8 cellular contexts compared by ENCODE assay signal in genomic region chr7:46932656-46933424, GRCh38.
DNase-seq lines count a peak whose midpoint lies in the region; ATAC-seq, FAIRE-seq and TF ChIP-seq lines count a peak whose summit lies in the region.

No MANE protein-coding gene starts in this region.

- peak; percentile 21 for TF ChIP-seq CTCF in D721Med (IDR thresholded peaks at IDR 0.05; ENCODE audit: insufficient read depth, missing control alignments)
- TF ChIP-seq CTCF in endothelial cell of umbilical vein (IDR thresholded peaks at IDR 0.05; ENCODE audit: extremely low read depth in 1 of 2, insufficient read depth in 1 of 2, low read depth in 1 of 2, low read length in 2 of 2), result no peak

- TF ChIP-seq POLR2A in endothelial cell of umbilical vein (IDR thresholded peaks at IDR 0.05; ENCODE audit: low read depth, low read length), result no peak

- no peak overlapping the region for H3K14ac ChIP-seq in neuronal stem cell (ENCODE audit: low read length)

- H2AK5ac ChIP-seq in neuronal stem cell (ENCODE audit: low read depth, low read length), result no peak overlapping the region

- no peak overlapping the region for H4K8ac ChIP-seq in neuronal stem cell (ENCODE audit: low read depth, low read length)

- no peak overlapping the region for H3K4ac ChIP-seq in neuronal stem cell (ENCODE audit: low read length)

- H3K79me2 ChIP-seq in endothelial cell of umbilical vein (ENCODE audit: control insufficient read depth, insufficient read depth, low read length), result no peaks in the 10 kb centered on the region

- H3K18ac ChIP-seq in neuronal stem cell (ENCODE audit: low read length), result no peak overlapping the region

- H3K9me1 ChIP-seq in endothelial cell of umbilical vein (replicated peaks; ENCODE audit: control insufficient read depth, extremely low read depth, insufficient read depth, low read length), result no peaks in the 10 kb centered on the region

- H3K27me3 ChIP-seq in endothelial cell of umbilical vein (ENCODE audit: control insufficient read depth in 2 of 2, insufficient read depth in 2 of 2, low read length in 2 of 2) (no peaks in the 10 kb centered on the region), neuronal stem cell (ENCODE audit: control insufficient read depth in 3 of 3, insufficient read depth in 3 of 3, low read depth in 1 of 3, low read length in 3 of 3) (no peaks in the 10 kb centered on the region)

- H3K4me3 Mint-ChIP-seq in activated T-cell treated with anti-CD3 and anti-CD28 coated beads, Interleukin-2, amount 50 U/mL, for 4 hours, result no peak overlapping the region

- H3K36me3 Mint-ChIP-seq in activated T-cell treated with anti-CD3 and anti-CD28 coated beads, Interleukin-2, amount 50 U/mL, for 4 hours (ENCODE audit: insufficient read depth), result no peaks in the 10 kb centered on the region

- H3K9me3 ChIP-seq in endothelial cell of umbilical vein (replicated peaks; ENCODE audit: control insufficient read depth, insufficient read depth, low read length) (no peaks in the 10 kb centered on the region), neuronal stem cell (replicated peaks in 1 of 2; ENCODE audit: control insufficient read depth in 2 of 2, insufficient read depth in 1 of 2, low read depth in 1 of 2, low read length in 2 of 2) (no peaks in the 10 kb centered on the region)

- dilution Hi-C loops in endothelial cell of umbilical vein (cut with MboI; ENCODE audit: extremely low pct_ligation_motif_present, low sequenced_read_pairs), result no loop called here

- no peak overlapping the region for H3K23ac ChIP-seq in neuronal stem cell (ENCODE audit: low read depth, low read length, poor library complexity)

- H3K4me3 ChIP-seq in endothelial cell of umbilical vein (replicated peaks in 1 of 3; ENCODE audit: insufficient read depth in 1 of 3, low read depth in 1 of 3, low read length in 3 of 3), result no peak overlapping the region
- H3K4me3 ChIP-seq in neuronal stem cell (ENCODE audit: low read length in 2 of 2), result no peak overlapping the region

- no peaks in the 10 kb centered on the region for H3K27me3 Mint-ChIP-seq in activated T-cell treated with anti-CD3 and anti-CD28 coated beads, Interleukin-2, amount 50 U/mL, for 4 hours (ENCODE audit: low read depth)

- intact Hi-C loops in endothelial cell of umbilical vein (cut with micrococcal nuclease), result loop anchor here (1.0 to 5.0 kb wide), 2 partner anchors 157 to 171 kb away; no protein-coding TSS in a partner anchor

- no peak for ATAC-seq in activated T-cell treated with anti-CD3 and anti-CD28 coated beads, Interleukin-2, amount 50 U/mL, for 4 hours
- no peak for ATAC-seq in HG03175 (IDR thresholded peaks at IDR 0.05; ENCODE audit: unreplicated experiment)

- no peaks in the 10 kb centered on the region for H3K9me3 Mint-ChIP-seq in activated T-cell treated with anti-CD3 and anti-CD28 coated beads, Interleukin-2, amount 50 U/mL, for 4 hours

- H3K4me1 Mint-ChIP-seq in activated T-cell treated with anti-CD3 and anti-CD28 coated beads, Interleukin-2, amount 50 U/mL, for 4 hours (ENCODE audit: low read depth), result no peaks in the 10 kb centered on the region

- FAIRE-seq in D721Med (lab: Jason Lieb, UNC), result no peak
- no peak for FAIRE-seq in endothelial cell of umbilical vein (lab: Jason Lieb, UNC)

- DNase-seq in D721Med (ENCODE audit: insufficient read length, low spot score) (no peak), NOMO-1 treated with DMSO at 0.1 percent for 48 hours (lab: John Stamatoyannopoulos, UW; ENCODE audit: unreplicated experiment) (peak; percentile 85), endothelial cell of umbilical vein (ENCODE audit: low read depth, low spot score) (peak; percentile 34), neuronal stem cell (ENCODE audit: low spot score) (no peak), SW 1271 (lab: John Stamatoyannopoulos, UW) (no peak), NCI-H526 (lab: John Stamatoyannopoulos, UW) (no peak)
- DNase-seq in activated T-cell treated with anti-CD3 and anti-CD28 coated beads, Interleukin-2, amount 50 U/mL, for 4 hours, result no peak

- H2BK120ac ChIP-seq in neuronal stem cell (ENCODE audit: low read depth, low read length), result no peak overlapping the region

- H2BK15ac ChIP-seq in neuronal stem cell (ENCODE audit: low read length), result no peak overlapping the region

- H2AFZ ChIP-seq in endothelial cell of umbilical vein (ENCODE audit: low read depth, low read length) (no peak overlapping the region), neuronal stem cell (ENCODE audit: low read length) (peak overlapping the region; percentile 32)

- no peaks in the 10 kb centered on the region for H4K20me1 ChIP-seq in endothelial cell of umbilical vein (replicated peaks; ENCODE audit: control insufficient read depth, extremely low read depth, insufficient read depth, low read length)

- H3K4me2 ChIP-seq in endothelial cell of umbilical vein (ENCODE audit: insufficient read depth, low read length) (no peak overlapping the region), neuronal stem cell (ENCODE audit: insufficient read depth, low read length, poor library complexity, severe bottlenecking) (no peak overlapping the region)

- H3K27ac ChIP-seq in endothelial cell of umbilical vein (ENCODE audit: insufficient read depth, low read depth, low read length), result no peak overlapping the region
- no peak overlapping the region for H3K27ac ChIP-seq in neuronal stem cell (replicated peaks; ENCODE audit: low read length)

- H3K4me1 ChIP-seq in endothelial cell of umbilical vein (ENCODE audit: control insufficient read depth, extremely low read depth, insufficient read depth, low read length), result peaks cover 8% of the 10 kb centered on the region
- H3K4me1 ChIP-seq in neuronal stem cell (ENCODE audit: control insufficient read depth in 2 of 2, insufficient read depth in 1 of 2, low read depth in 1 of 2, low read length in 2 of 2), result no peaks in the 10 kb centered on the region

- WGBS in neuronal stem cell (ENCODE audit: extremely low coverage in 2 of 2, insufficient read length in 2 of 2, insufficient replicate concordance in 1 of 2), 2 donors, result no CpG with 5 or more reads among the region's 7 CpGs

- no peaks in the 10 kb centered on the region for H3K79me1 ChIP-seq in neuronal stem cell (ENCODE audit: low read depth, low read length)

- H3K36me3 ChIP-seq in endothelial cell of umbilical vein (ENCODE audit: control insufficient read depth in 2 of 2, extremely low read depth in 1 of 2, insufficient read depth in 2 of 2, low read length in 2 of 2), result no peaks in the 10 kb centered on the region
- H3K36me3 ChIP-seq in neuronal stem cell (replicated peaks in 1 of 2; ENCODE audit: control insufficient read depth in 2 of 2, insufficient read depth in 2 of 2, low read length in 2 of 2), result no peaks in the 10 kb centered on the region

- POLR2A ChIA-PET in endothelial cell of umbilical vein (lab: Charles Lee), result no interaction called here

- H2BK5ac ChIP-seq in neuronal stem cell (ENCODE audit: low read length), result no peak overlapping the region

- no peak overlapping the region for H4K91ac ChIP-seq in neuronal stem cell (ENCODE audit: low read depth, low read length, poor library complexity)

- no TSS peak for BruUV-seq in endothelial cell of umbilical vein (replicated peaks; lab: Mats Ljungman, UMichigan)

- no peak overlapping the region for H2BK12ac ChIP-seq in neuronal stem cell (ENCODE audit: low read length)

- H3K9ac ChIP-seq in endothelial cell of umbilical vein (replicated peaks; ENCODE audit: extremely low read depth, insufficient read depth, low read length) (no peak overlapping the region), neuronal stem cell (ENCODE audit: low read depth, low read length, poor library complexity) (no peak overlapping the region)

- CTCF ChIA-PET in endothelial cell of umbilical vein (lab: Charles Lee), result interaction anchor here (1.0 to 1.9 kb wide), 5 partner anchors 11 to 156 kb away, joined by 3 to 5 read pairs (median 3); no protein-coding TSS in a partner anchor

TF ChIP-seq in endothelial cell of umbilical vein, 7 proteins besides CTCF, POLR2A, EP300 and RAD21:
- TF ChIP-seq JUN (IDR thresholded peaks at IDR 0.05; ENCODE audit: borderline replicate concordance, insufficient read depth, insufficient read length, low read depth) (no peak), MYC (IDR thresholded peaks at IDR 0.05; ENCODE audit: low read depth, low read length) (no peak), POLR2AphosphoS5 (IDR thresholded peaks at IDR 0.05; ENCODE audit: insufficient read depth, low read depth, low read length) (no peak), GATA2 (IDR thresholded peaks at IDR 0.05; ENCODE audit: insufficient read depth, insufficient read length, low read depth, low read length) (no peak), EZH2 (IDR thresholded peaks at IDR 0.05; ENCODE audit: borderline replicate concordance, low read depth, low read length, severe bottlenecking) (no peak), FOS (IDR thresholded peaks at IDR 0.05; ENCODE audit: borderline replicate concordance, insufficient read depth, low read length) (no peak), MAX (IDR thresholded peaks at IDR 0.05; ENCODE audit: insufficient read depth, insufficient read length) (no peak)
TF ChIP-seq in endothelial cell of umbilical vein: peak in this region for 0.

Comparison
In these comparisons a context has a peak if more than half of its experiments do, and no peak if none do; other contexts are left out.
1. DNase-seq: peak in NOMO-1 treated with DMSO at 0.1 percent for 48 hours (single experiment) and endothelial cell of umbilical vein (single experiment); none in D721Med (single experiment), neuronal stem cell (single experiment), activated T-cell treated with anti-CD3 and anti-CD28 coated beads, Interleukin-2, amount 50 U/mL, for 4 hours (single experiment), SW 1271 (0 of 2) and NCI-H526 (0 of 2).